21 cellular contexts compared by ENCODE assay signal in the genomic region with DNA sequence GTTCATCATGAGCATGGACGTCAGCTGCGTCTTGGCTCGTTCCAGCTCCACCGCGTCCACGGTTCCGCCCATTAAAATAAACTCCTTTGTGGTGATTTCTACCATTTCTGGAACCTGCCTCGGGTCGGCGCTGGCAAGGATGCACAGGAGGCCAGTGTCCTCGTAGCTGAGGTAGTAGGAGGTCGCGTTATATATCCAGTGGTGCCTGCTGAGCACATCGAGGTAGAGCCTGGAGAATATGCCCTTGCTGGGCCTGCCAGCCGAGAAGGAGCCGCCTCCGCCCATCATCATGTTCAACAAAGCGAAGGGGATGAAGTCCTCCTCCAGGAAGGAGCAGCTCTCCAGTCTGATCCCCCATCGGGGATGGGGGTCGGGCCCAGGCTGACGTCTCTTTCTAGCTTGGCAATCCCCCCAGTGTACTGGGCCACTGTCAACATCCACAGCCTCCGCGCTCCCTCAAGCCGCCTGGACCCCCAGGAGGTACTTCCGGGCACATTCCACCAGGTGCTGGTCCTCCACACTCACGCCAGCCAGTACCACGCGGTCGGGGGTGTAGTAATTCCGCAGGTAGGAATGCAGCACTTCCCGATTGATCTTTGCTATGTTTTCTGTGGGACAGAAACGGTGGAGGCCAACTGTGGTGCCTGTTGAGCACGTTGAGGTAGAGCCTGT.
"Had no signal": no experiment of that assay in that cellular context is flagged by ENCODE, and none has a peak within 500 bp of the region (broad histone marks: within the 10 kb centered on the region; RNA-seq: fewer than 3 reads in every experiment).

No MANE protein-coding gene starts in this region.

- H3K36me3 Mint-ChIP-seq: activated CD4-positive, alpha-beta memory T cell treated with anti-CD3 and anti-CD28 coated beads for 36 hours; activated naive CD4-positive, alpha-beta T cell treated with anti-CD3 and anti-CD28 coated beads, Interleukin-2, amount 10 ng/mL, durations not matched to agents 7 days and 5 days; activated naive CD8-positive, alpha-beta T cell treated with anti-CD3 and anti-CD28 coated beads for 36 hours had no signal

- H3K27ac Mint-ChIP-seq: activated CD4-positive, alpha-beta memory T cell treated with anti-CD3 and anti-CD28 coated beads for 36 hours; activated CD4-positive, alpha-beta T cell treated with anti-CD3 and anti-CD28 coated beads, Interleukin-2, amount 10 ng/mL, durations not matched to agents 7 days and 5 days; activated naive CD4-positive, alpha-beta T cell treated with anti-CD3 and anti-CD28 coated beads, Interleukin-2, amount 10 ng/mL, durations not matched to agents 7 days and 5 days; activated naive CD8-positive, alpha-beta T cell treated with anti-CD3 and anti-CD28 coated beads for 36 hours; activated T-helper 17 cell treated with anti-CD3 and anti-CD28 coated beads, Interleukin-2, amount 50 U/mL, for 72 hours; T-helper 1 cell treated with Interleukin-12 subunit alpha and Interleukin-12 subunit beta and Interleukin-4 antibody, amounts not matched to agents 30 μg/mL and 1 μg/mL, for 36 hours had no signal

- DNase-seq: activated CD4-positive, alpha-beta memory T cell treated with anti-CD3 and anti-CD28 coated beads for 36 hours; activated CD4-positive, alpha-beta T cell treated with anti-CD3 and anti-CD28 coated beads, Interleukin-2, amount 10 ng/mL, durations not matched to agents 7 days and 5 days; activated CD4-positive, CD25-positive, alpha-beta regulatory T cell; activated CD8-positive, alpha-beta memory T cell treated with anti-CD3 and anti-CD28 coated beads for 24 hours; activated gamma-delta T cell; activated naive CD4-positive, alpha-beta T cell treated with anti-CD3 and anti-CD28 coated beads, Interleukin-2, amount 10 ng/mL, durations not matched to agents 7 days and 5 days; activated naive CD8-positive, alpha-beta T cell treated with anti-CD3 and anti-CD28 coated beads for 36 hours; activated T-cell treated with anti-CD3 and anti-CD28 coated beads, Interleukin-2, amount 50 U/mL, for 4 hours; NCI-H1092; NCI-H1417; NCI-H1930; NCI-H2171 treated with DMSO at 0.1 percent for 48 hours; NCI-H226; NCI-H526; NCI-H774; T-helper 9 cell had no signal

- H3K4me2 ChIP-seq: KMS-11 had no signal

- H3K27me3 Mint-ChIP-seq: activated CD4-positive, alpha-beta memory T cell treated with anti-CD3 and anti-CD28 coated beads for 36 hours; activated CD4-positive, alpha-beta T cell treated with anti-CD3 and anti-CD28 coated beads, Interleukin-2, amount 10 ng/mL, durations not matched to agents 7 days and 5 days; activated naive CD4-positive, alpha-beta T cell treated with anti-CD3 and anti-CD28 coated beads, Interleukin-2, amount 10 ng/mL, durations not matched to agents 7 days and 5 days; activated naive CD8-positive, alpha-beta T cell treated with anti-CD3 and anti-CD28 coated beads for 36 hours; activated T-helper 17 cell treated with anti-CD3 and anti-CD28 coated beads, Interleukin-2, amount 50 U/mL, for 72 hours had no signal

- H3K4me3 Mint-ChIP-seq: activated CD4-positive, alpha-beta memory T cell treated with anti-CD3 and anti-CD28 coated beads for 36 hours; activated CD4-positive, alpha-beta T cell treated with anti-CD3 and anti-CD28 coated beads, Interleukin-2, amount 10 ng/mL, durations not matched to agents 7 days and 5 days; activated naive CD4-positive, alpha-beta T cell treated with anti-CD3 and anti-CD28 coated beads, Interleukin-2, amount 10 ng/mL, durations not matched to agents 7 days and 5 days; activated naive CD8-positive, alpha-beta T cell treated with anti-CD3 and anti-CD28 coated beads for 36 hours; activated T-cell treated with anti-CD3 and anti-CD28 coated beads, Interleukin-2, amount 50 U/mL, for 4 hours; activated T-helper 17 cell treated with anti-CD3 and anti-CD28 coated beads, Interleukin-2, amount 50 U/mL, for 72 hours; T-helper 1 cell treated with Interleukin-12 subunit alpha and Interleukin-12 subunit beta and Interleukin-4 antibody, amounts not matched to agents 30 μg/mL and 1 μg/mL, for 36 hours had no signal

- H3K4me1 Mint-ChIP-seq: activated CD4-positive, alpha-beta T cell treated with anti-CD3 and anti-CD28 coated beads, Interleukin-2, amount 10 ng/mL, durations not matched to agents 7 days and 5 days; activated naive CD4-positive, alpha-beta T cell treated with anti-CD3 and anti-CD28 coated beads, Interleukin-2, amount 10 ng/mL, durations not matched to agents 7 days and 5 days; activated naive CD8-positive, alpha-beta T cell treated with anti-CD3 and anti-CD28 coated beads for 36 hours; activated T-helper 17 cell treated with anti-CD3 and anti-CD28 coated beads, Interleukin-2, amount 50 U/mL, for 72 hours had no signal

- H3K27ac ChIP-seq: KMS-11, SK-N-MC had no signal

- H3K9ac ChIP-seq: KMS-11 had no signal

- ATAC-seq: activated T-cell treated with anti-CD3 and anti-CD28 coated beads, Interleukin-2, amount 50 U/mL, for 4 hours; activated T-helper 17 cell treated with anti-CD3 and anti-CD28 coated beads, Interleukin-2, amount 50 U/mL, for 72 hours; Right ventricle myocardium inferior had no signal

- H3K4me3 ChIP-seq: SK-N-MC had no signal
